Comparison of ENCODE assay signal across 8 cellular contexts in the genomic region with DNA sequence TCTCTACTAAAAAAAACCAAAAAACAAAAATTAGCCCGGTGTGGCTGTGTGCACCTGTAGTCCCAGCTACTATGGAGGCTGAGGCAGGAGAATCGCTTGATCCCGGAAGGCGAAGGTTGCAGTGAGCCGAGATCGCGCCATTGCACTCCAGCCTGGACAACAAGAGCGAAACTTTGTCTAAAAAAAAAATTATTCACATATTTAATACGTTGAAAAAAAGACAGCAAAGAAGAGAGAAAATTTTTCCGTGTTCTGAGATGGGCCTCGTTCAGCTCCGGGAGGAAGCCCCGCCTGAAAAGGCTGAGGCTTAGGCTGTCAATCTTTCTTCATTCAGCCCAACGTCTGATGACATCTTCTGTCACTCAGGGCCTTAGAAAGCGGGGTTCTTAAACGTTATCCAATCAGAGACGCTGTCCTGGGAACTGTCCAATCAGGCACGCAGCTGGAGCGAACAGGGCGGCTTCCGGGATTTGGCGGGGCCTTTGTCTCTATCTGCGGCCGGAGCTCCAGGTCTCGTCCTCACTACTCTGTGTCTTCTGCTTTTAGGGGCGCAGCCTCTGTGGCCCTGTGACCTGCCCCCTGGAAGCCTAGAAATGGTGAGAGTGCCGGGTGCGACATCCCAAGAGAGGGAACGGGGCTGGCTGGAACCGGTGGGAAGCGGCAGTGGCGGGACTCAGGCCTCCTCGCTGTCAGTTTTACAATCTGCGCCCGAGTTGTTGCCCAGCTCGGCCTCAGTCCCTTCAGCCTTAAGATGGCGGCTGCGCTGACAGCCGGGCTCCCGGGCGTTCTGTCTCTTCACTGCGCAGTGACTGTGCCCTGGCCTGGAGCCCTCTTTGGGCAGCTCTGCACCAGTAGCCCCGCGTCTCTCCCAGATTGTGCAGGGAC. TPM values are rescaled to one million over a fixed set of nuclear protein-coding genes. Genes with fewer than 3 reads are reported as not detected.
DNase-seq lines count a peak whose midpoint lies in the region; ATAC-seq, FAIRE-seq and TF ChIP-seq lines count a peak whose summit lies in the region.

A gene (plus strand): TSS at position 485 of the 885 bp plus-strand sequence. CDS start 109 bp downstream, at position 594.

- H3K36me3 ChIP-seq in HUES48 (ENCODE audit: control insufficient read depth, insufficient read depth, low read length) = no peaks in the 10 kb centered on the region
- no peaks in the 10 kb centered on the region for H3K36me3 ChIP-seq in gastroesophageal sphincter
- no peaks in the 10 kb centered on the region for H3K36me3 ChIP-seq in osteoblast (ENCODE audit: insufficient read depth, low read length)
- no peaks in the 10 kb centered on the region for H3K36me3 ChIP-seq in thoracic aorta

- H4K20me1 ChIP-seq in osteoblast (ENCODE audit: insufficient read depth, low read length) = no peaks in the 10 kb centered on the region

- peak within 1 kb of the TSS; percentile 86 for H3K4me2 ChIP-seq in osteoblast (ENCODE audit: insufficient read depth, low read length)

- DNase-seq in D721Med (ENCODE audit: insufficient read length, low spot score) = peak; percentile 37
- DNase-seq in SHP77 treated with DMSO at 0.1 percent for 48 hours (lab: John Stamatoyannopoulos, UW) = peak; percentile 52
- DNase-seq in activated naive CD4-positive, alpha-beta T cell (lab: John Stamatoyannopoulos, UW) = peak; percentile 44 to 70 (median 56)
- peak; percentile 87 for DNase-seq in osteoblast (ENCODE audit: insufficient read length, low spot score, missing footprints)
- peak; percentile 26 for DNase-seq in thoracic aorta (ENCODE audit: low spot score)

- 2 to 12% methylated on average over 8 to 20 of the region's 44 CpGs for WGBS in gastroesophageal sphincter (ENCODE audit: low coverage in 1 of 2), 2 donors

- H3K27me3 ChIP-seq in HUES48 (ENCODE audit: control insufficient read depth, insufficient read depth, low read length) = no peaks in the 10 kb centered on the region
- no peaks in the 10 kb centered on the region for H3K27me3 ChIP-seq in gastroesophageal sphincter
- no peaks in the 10 kb centered on the region for H3K27me3 ChIP-seq in osteoblast (ENCODE audit: insufficient read depth, low read length)
- no peaks in the 10 kb centered on the region for H3K27me3 ChIP-seq in thoracic aorta (replicated peaks; ENCODE audit: insufficient read depth)

- peak within 1 kb of the TSS; percentile 54 for H3K4me3 ChIP-seq in HUES48 (ENCODE audit: low read depth, low read length)
- H3K4me3 ChIP-seq in gastroesophageal sphincter = peak within 1 kb of the TSS; percentile 46 to 64
- H3K4me3 ChIP-seq in osteoblast (ENCODE audit: insufficient read depth, low read length) = peak within 1 kb of the TSS; percentile 90
- peak within 1 kb of the TSS; percentile 82 for H3K4me3 ChIP-seq in thoracic aorta

- FAIRE-seq in D721Med (lab: Jason Lieb, UNC) = peak; percentile 44

- H3K27ac ChIP-seq in HUES48 (ENCODE audit: low read depth, low read length) (no peak within 1 kb of the TSS), gastroesophageal sphincter (peak within 1 kb of the TSS in 2 of 4 donors; percentile 55 to 74), osteoblast (ENCODE audit: low read depth, low read length) (peak within 1 kb of the TSS; percentile 76), thoracic aorta (no peak within 1 kb of the TSS)

- TF ChIP-seq POLR2A in gastroesophageal sphincter (IDR thresholded peaks at IDR 0.05) = no peak

- TF ChIP-seq CTCF in D721Med (IDR thresholded peaks at IDR 0.05; ENCODE audit: insufficient read depth, missing control alignments) = no peak
- TF ChIP-seq CTCF in gastroesophageal sphincter (IDR thresholded peaks at IDR 0.05) = no peak
- TF ChIP-seq CTCF in osteoblast (IDR thresholded peaks at IDR 0.05; ENCODE audit: extremely low read depth, low read depth, low read length) = no peak
- no peak for TF ChIP-seq CTCF in thoracic aorta (IDR thresholded peaks at IDR 0.05)

- no peak for TF ChIP-seq EP300 in gastroesophageal sphincter (IDR thresholded peaks at IDR 0.05)

- H2AFZ ChIP-seq in osteoblast (ENCODE audit: low read length) = peak within 1 kb of the TSS; percentile 98

- H3K9me3 ChIP-seq in HUES48 (ENCODE audit: control insufficient read depth, insufficient read depth, low read length) (peaks cover 94% of the 10 kb centered on the region), gastroesophageal sphincter (no peaks in the 10 kb centered on the region), osteoblast (ENCODE audit: low read depth, low read length) (no peaks in the 10 kb centered on the region), thoracic aorta (no peaks in the 10 kb centered on the region)

- ATAC-seq in GM21367 (IDR thresholded peaks at IDR 0.05; ENCODE audit: unreplicated experiment) = peak; percentile 86
- ATAC-seq in gastroesophageal sphincter = peak; percentile 93
- peak; percentile 89 for ATAC-seq in thoracic aorta (ENCODE audit: insufficient number of reproducible peaks, low FRiP score, low read depth)

- H3K4me1 ChIP-seq in HUES48 (ENCODE audit: control insufficient read depth, insufficient read depth, low read length) = no peaks in the 10 kb centered on the region
- H3K4me1 ChIP-seq in gastroesophageal sphincter = peaks cover 0 to 6% (median 0%) of the 10 kb centered on the region in 3 donors
- no peaks in the 10 kb centered on the region for H3K4me1 ChIP-seq in osteoblast (ENCODE audit: insufficient read depth, low read length)
- no peaks in the 10 kb centered on the region for H3K4me1 ChIP-seq in thoracic aorta (ENCODE audit: control insufficient read depth in 1 of 2, low read depth in 2 of 2)

- H3K79me2 ChIP-seq in osteoblast (ENCODE audit: insufficient read depth, low read length) = peaks cover 10% of the 10 kb centered on the region

- H3K9ac ChIP-seq in HUES48 (ENCODE audit: low read depth, low read length) = peak within 1 kb of the TSS; percentile 35; the same call in 1 of the 2 replicates

RNA-seq across cellular contexts. Expression of the gene that starts here (rescaled TPM):
- 1 to 10 TPM in 1 of 4 donors, under 1 TPM in 2, not detected in 1; 0.27 to 1.6 (median 0.35) TPM for total RNA-seq in gastroesophageal sphincter
- 1.8 and 2.1 TPM in 2 replicates for total RNA-seq in osteoblast
- under 1 TPM; 0.27 to 0.63 TPM for total RNA-seq in thoracic aorta

Comparison
In these comparisons a context has a peak if more than half of its experiments do, and no peak if none do; other contexts are left out.
1. Peak in DNase-seq, ATAC-seq and H3K4me3 ChIP-seq in thoracic aorta; RNA of the gene not detected or under 1 TPM.
2. DNase-seq: peak in every context shown above with its lines; median percentile 87 in osteoblast; 56 in activated naive CD4-positive, alpha-beta T cell; 52 in SHP77 treated with DMSO at 0.1 percent for 48 hours; 37 in D721Med; 26 in thoracic aorta.